ENCODE assay signal across 19 cellular contexts in genomic region chr9:92610470-92611420, GRCh38. TPM values are rescaled to one million over a fixed set of nuclear protein-coding genes. Genes with fewer than 3 reads are reported as not detected.
DNase-seq lines count a peak whose midpoint lies in the region; ATAC-seq and TF ChIP-seq lines count a peak whose summit lies in the region.
"Had no signal": no experiment of that assay in that cellular context is flagged by ENCODE, and none has a peak within 500 bp of the region (broad histone marks: within the 10 kb centered on the region; RNA-seq: fewer than 3 reads in every experiment).

No MANE protein-coding gene starts in this region.

- H3K4me3 Mint-ChIP-seq in activated naive CD4-positive, alpha-beta T cell treated with anti-CD3 and anti-CD28 coated beads, Interleukin-2, amount 10 ng/mL, durations not matched to agents 7 days and 5 days: no peak overlapping the region
- H3K4me3 Mint-ChIP-seq: stimulated activated naive CD8-positive, alpha-beta T cell treated with anti-CD3 and anti-CD28 coated beads, Interleukin-15, amount 100 ng/mL, for 72 hours; T-helper 1 cell treated with Interleukin-12 subunit alpha and Interleukin-12 subunit beta and Interleukin-4 antibody, amounts not matched to agents 30 μg/mL and 1 μg/mL, for 36 hours had no signal

- no peak overlapping the region for H2AFZ ChIP-seq in neuronal stem cell (ENCODE audit: low read length)

- H2BK12ac ChIP-seq in neuronal stem cell (ENCODE audit: low read length): no peak overlapping the region

- peak overlapping the region; percentile 38 for H4K91ac ChIP-seq in neuronal stem cell (ENCODE audit: low read depth, low read length, poor library complexity)

- H3K4me3 ChIP-seq in fibroblast of villous mesenchyme (ENCODE audit: low read depth, low read length) (no peak overlapping the region), neuronal stem cell (ENCODE audit: low read length in 2 of 2) (no peak overlapping the region), upper lobe of right lung (no peak overlapping the region)
- H3K4me3 ChIP-seq: A549, HAP-1, Peyer's patch had no signal

- H3K9ac ChIP-seq in neuronal stem cell (ENCODE audit: low read depth, low read length, poor library complexity): no peak overlapping the region

- CTCF ChIA-PET in activated naive CD4-positive, alpha-beta T cell treated with anti-CD3 and anti-CD28 coated beads, Interleukin-2, amount 10 ng/mL, durations not matched to agents 7 days and 5 days (lab: Charles Lee): no interaction called here

- peak overlapping the region; percentile 19 to 78 for H3K27ac Mint-ChIP-seq in activated naive CD4-positive, alpha-beta T cell treated with anti-CD3 and anti-CD28 coated beads, Interleukin-2, amount 50 U/mL, for 72 hours
- H3K27ac Mint-ChIP-seq in activated naive CD4-positive, alpha-beta T cell treated with anti-CD3 and anti-CD28 coated beads, Interleukin-2, amount 10 ng/mL, durations not matched to agents 7 days and 5 days: no peak overlapping the region
- H3K27ac Mint-ChIP-seq: T-helper 1 cell treated with Interleukin-12 subunit alpha and Interleukin-12 subunit beta and Interleukin-4 antibody, amounts not matched to agents 30 μg/mL and 1 μg/mL, for 36 hours had no signal

- H3K4me1 ChIP-seq in neuronal stem cell (ENCODE audit: control insufficient read depth in 2 of 2, insufficient read depth in 1 of 2, low read depth in 1 of 2, low read length in 2 of 2) (peaks cover 12 to 14% of the 10 kb centered on the region in 2 donors), upper lobe of right lung (peaks cover 8% of the 10 kb centered on the region)
- H3K4me1 ChIP-seq: A549 had no signal

- no CpG with 5 or more reads among the region's 32 CpGs for WGBS in neuronal stem cell (ENCODE audit: extremely low coverage in 2 of 2, insufficient read length in 2 of 2, insufficient replicate concordance in 1 of 2), 2 donors

- no peaks in the 10 kb centered on the region for H3K4me1 Mint-ChIP-seq in activated naive CD4-positive, alpha-beta T cell treated with anti-CD3 and anti-CD28 coated beads, Interleukin-2, amount 10 ng/mL, durations not matched to agents 7 days and 5 days
- H3K4me1 Mint-ChIP-seq: stimulated activated naive CD8-positive, alpha-beta T cell treated with anti-CD3 and anti-CD28 coated beads, Interleukin-15, amount 100 ng/mL, for 72 hours had no signal

- no peak for ATAC-seq in activated naive CD4-positive, alpha-beta T cell treated with anti-CD3 and anti-CD28 coated beads, Interleukin-2, amount 50 U/mL, for 72 hours
- ATAC-seq in upper lobe of right lung (peak; percentile 28), GM21526 (IDR thresholded peaks at IDR 0.05; ENCODE audit: low FRiP score, unreplicated experiment) (no peak)
- ATAC-seq: A549; stimulated activated naive CD8-positive, alpha-beta T cell treated with anti-CD3 and anti-CD28 coated beads, Interleukin-15, amount 100 ng/mL, for 72 hours had no signal

- H4K8ac ChIP-seq in neuronal stem cell (ENCODE audit: low read depth, low read length): no peak overlapping the region

- H2BK5ac ChIP-seq in neuronal stem cell (ENCODE audit: low read length): no peak overlapping the region

- no peak for DNase-seq in activated naive CD4-positive, alpha-beta T cell treated with anti-CD3 and anti-CD28 coated beads, Interleukin-2, amount 50 U/mL, for 72 hours (ENCODE audit: low spot score in 2 of 2)
- no peak for DNase-seq in activated naive CD4-positive, alpha-beta T cell treated with anti-CD3 and anti-CD28 coated beads, Interleukin-2, amount 10 ng/mL, durations not matched to agents 7 days and 5 days
- peak; percentile 92 for DNase-seq in fibroblast of villous mesenchyme (ENCODE audit: low read depth)
- no peak for DNase-seq in neuronal stem cell (ENCODE audit: low spot score)
- no peak for DNase-seq in upper lobe of right lung
- no peak for DNase-seq in EL
- DNase-seq in GM20000 (ENCODE audit: low spot score): no peak
- DNase-seq: activated CD4-positive, CD25-positive, alpha-beta regulatory T cell treated with anti-CD3 and anti-CD28 coated beads, Interleukin-2, amount 50 U/mL, for 72 hours; activated CD8-positive, alpha-beta memory T cell treated with anti-CD3 and anti-CD28 coated beads, Interleukin-2, amount 50 U/mL, for 48 hours; Calu3; foreskin melanocyte; NCI-H2029; NCI-H69; Peyer's patch; stimulated activated naive CD8-positive, alpha-beta T cell treated with anti-CD3 and anti-CD28 coated beads, Interleukin-15, amount 100 ng/mL, for 72 hours had no signal

- H3K36me3 Mint-ChIP-seq in activated naive CD4-positive, alpha-beta T cell treated with anti-CD3 and anti-CD28 coated beads, Interleukin-2, amount 50 U/mL, for 72 hours: no peaks in the 10 kb centered on the region
- peaks cover 23% of the 10 kb centered on the region for H3K36me3 Mint-ChIP-seq in activated naive CD4-positive, alpha-beta T cell treated with anti-CD3 and anti-CD28 coated beads, Interleukin-2, amount 10 ng/mL, durations not matched to agents 7 days and 5 days

- no peak overlapping the region for H2BK15ac ChIP-seq in neuronal stem cell (ENCODE audit: low read length)

- H3K27ac ChIP-seq in neuronal stem cell (replicated peaks; ENCODE audit: low read length) (no peak overlapping the region), upper lobe of right lung (peak overlapping the region; percentile 26)

- no peaks in the 10 kb centered on the region for H3K27me3 Mint-ChIP-seq in activated naive CD4-positive, alpha-beta T cell treated with anti-CD3 and anti-CD28 coated beads, Interleukin-2, amount 10 ng/mL, durations not matched to agents 7 days and 5 days
- H3K27me3 Mint-ChIP-seq: stimulated activated naive CD8-positive, alpha-beta T cell treated with anti-CD3 and anti-CD28 coated beads, Interleukin-15, amount 100 ng/mL, for 72 hours had no signal

- peaks cover 8 to 54% of the 10 kb centered on the region in 2 donors for H3K36me3 ChIP-seq in neuronal stem cell (replicated peaks in 1 of 2; ENCODE audit: control insufficient read depth in 2 of 2, insufficient read depth in 2 of 2, low read length in 2 of 2)
- H3K36me3 ChIP-seq in upper lobe of right lung: peaks cover 32% of the 10 kb centered on the region

- no peak for TF ChIP-seq CTCF in fibroblast of villous mesenchyme (IDR thresholded peaks at IDR 0.05; ENCODE audit: insufficient read depth, low read depth, low read length)
- TF ChIP-seq CTCF in upper lobe of right lung (IDR thresholded peaks at IDR 0.05): no peak
- TF ChIP-seq CTCF in GM20000 (IDR thresholded peaks at IDR 0.05; ENCODE audit: extremely low read depth, missing control alignments): no peak

- H3K4ac ChIP-seq in neuronal stem cell (ENCODE audit: low read length): no peak overlapping the region

- intact Hi-C loops in upper lobe of right lung (cut with DNase I): no loop called here

- no peak overlapping the region for H3K4me2 ChIP-seq in neuronal stem cell (ENCODE audit: insufficient read depth, low read length, poor library complexity, severe bottlenecking)
- H3K4me2 ChIP-seq: A549 had no signal

- no peak overlapping the region for H3K14ac ChIP-seq in neuronal stem cell (ENCODE audit: low read length)

- H3K27me3 ChIP-seq in neuronal stem cell (ENCODE audit: control insufficient read depth in 3 of 3, insufficient read depth in 3 of 3, low read depth in 1 of 3, low read length in 3 of 3): no peaks in the 10 kb centered on the region
- H3K27me3 ChIP-seq in upper lobe of right lung: no peaks in the 10 kb centered on the region
- H3K27me3 ChIP-seq: Peyer's patch had no signal

- no peak overlapping the region for H2BK120ac ChIP-seq in neuronal stem cell (ENCODE audit: low read depth, low read length)

- no peak overlapping the region for H3K18ac ChIP-seq in neuronal stem cell (ENCODE audit: low read length)

- H3K9me3 ChIP-seq in neuronal stem cell (replicated peaks in 1 of 2; ENCODE audit: control insufficient read depth in 2 of 2, insufficient read depth in 1 of 2, low read depth in 1 of 2, low read length in 2 of 2) (peaks cover 0 to 3% of the 10 kb centered on the region in 2 donors), upper lobe of right lung (no peaks in the 10 kb centered on the region)
- H3K9me3 ChIP-seq: A549, HAP-1, Peyer's patch had no signal

- no peak overlapping the region for H3K23ac ChIP-seq in neuronal stem cell (ENCODE audit: low read depth, low read length, poor library complexity)

- H2AK5ac ChIP-seq in neuronal stem cell (ENCODE audit: low read depth, low read length): no peak overlapping the region

- no peaks in the 10 kb centered on the region for H3K79me1 ChIP-seq in neuronal stem cell (ENCODE audit: low read depth, low read length)

- H3K9me3 Mint-ChIP-seq in activated naive CD4-positive, alpha-beta T cell treated with anti-CD3 and anti-CD28 coated beads, Interleukin-2, amount 50 U/mL, for 72 hours: no peaks in the 10 kb centered on the region
- H3K9me3 Mint-ChIP-seq in activated naive CD4-positive, alpha-beta T cell treated with anti-CD3 and anti-CD28 coated beads, Interleukin-2, amount 10 ng/mL, durations not matched to agents 7 days and 5 days: no peaks in the 10 kb centered on the region
- H3K9me3 Mint-ChIP-seq: stimulated activated naive CD8-positive, alpha-beta T cell treated with anti-CD3 and anti-CD28 coated beads, Interleukin-15, amount 100 ng/mL, for 72 hours; T-helper 1 cell treated with Interleukin-12 subunit alpha and Interleukin-12 subunit beta and Interleukin-4 antibody, amounts not matched to agents 30 μg/mL and 1 μg/mL, for 36 hours had no signal

RNA-seq across cellular contexts. Expression of gene IPPK, which starts 59.2 kb away (rescaled TPM):
- 10 to 100 TPM; 14.0 to 14.1 TPM for total RNA-seq in activated naive CD4-positive, alpha-beta T cell treated with anti-CD3 and anti-CD28 coated beads, Interleukin-2, amount 50 U/mL, for 72 hours
- total RNA-seq in fibroblast of villous mesenchyme (10.4 and 10.6 TPM in 2 replicates), upper lobe of right lung (9.6 TPM)
- polyA plus RNA-seq in neuronal stem cell (2013, experiment 1 of 2): 4.8 TPM
- 4.2 TPM for polyA plus RNA-seq in neuronal stem cell (2013, experiment 2 of 2)
